In genomic region chr6:149717588-149718458, GRCh38 we compare ENCODE assay signal across 1 cellular context.
TF ChIP-seq lines count a peak whose summit lies in the region.

TSS of gene LATS1 (minus strand) at chr6:149718101. CDS start at chr6:149702126, 15,975 bp downstream.

TF ChIP-seq in HEK293, 187 proteins besides CTCF, POLR2A, EP300 and RAD21 (continued from another document and continues in another):
- TF ChIP-seq, protein P1, sequence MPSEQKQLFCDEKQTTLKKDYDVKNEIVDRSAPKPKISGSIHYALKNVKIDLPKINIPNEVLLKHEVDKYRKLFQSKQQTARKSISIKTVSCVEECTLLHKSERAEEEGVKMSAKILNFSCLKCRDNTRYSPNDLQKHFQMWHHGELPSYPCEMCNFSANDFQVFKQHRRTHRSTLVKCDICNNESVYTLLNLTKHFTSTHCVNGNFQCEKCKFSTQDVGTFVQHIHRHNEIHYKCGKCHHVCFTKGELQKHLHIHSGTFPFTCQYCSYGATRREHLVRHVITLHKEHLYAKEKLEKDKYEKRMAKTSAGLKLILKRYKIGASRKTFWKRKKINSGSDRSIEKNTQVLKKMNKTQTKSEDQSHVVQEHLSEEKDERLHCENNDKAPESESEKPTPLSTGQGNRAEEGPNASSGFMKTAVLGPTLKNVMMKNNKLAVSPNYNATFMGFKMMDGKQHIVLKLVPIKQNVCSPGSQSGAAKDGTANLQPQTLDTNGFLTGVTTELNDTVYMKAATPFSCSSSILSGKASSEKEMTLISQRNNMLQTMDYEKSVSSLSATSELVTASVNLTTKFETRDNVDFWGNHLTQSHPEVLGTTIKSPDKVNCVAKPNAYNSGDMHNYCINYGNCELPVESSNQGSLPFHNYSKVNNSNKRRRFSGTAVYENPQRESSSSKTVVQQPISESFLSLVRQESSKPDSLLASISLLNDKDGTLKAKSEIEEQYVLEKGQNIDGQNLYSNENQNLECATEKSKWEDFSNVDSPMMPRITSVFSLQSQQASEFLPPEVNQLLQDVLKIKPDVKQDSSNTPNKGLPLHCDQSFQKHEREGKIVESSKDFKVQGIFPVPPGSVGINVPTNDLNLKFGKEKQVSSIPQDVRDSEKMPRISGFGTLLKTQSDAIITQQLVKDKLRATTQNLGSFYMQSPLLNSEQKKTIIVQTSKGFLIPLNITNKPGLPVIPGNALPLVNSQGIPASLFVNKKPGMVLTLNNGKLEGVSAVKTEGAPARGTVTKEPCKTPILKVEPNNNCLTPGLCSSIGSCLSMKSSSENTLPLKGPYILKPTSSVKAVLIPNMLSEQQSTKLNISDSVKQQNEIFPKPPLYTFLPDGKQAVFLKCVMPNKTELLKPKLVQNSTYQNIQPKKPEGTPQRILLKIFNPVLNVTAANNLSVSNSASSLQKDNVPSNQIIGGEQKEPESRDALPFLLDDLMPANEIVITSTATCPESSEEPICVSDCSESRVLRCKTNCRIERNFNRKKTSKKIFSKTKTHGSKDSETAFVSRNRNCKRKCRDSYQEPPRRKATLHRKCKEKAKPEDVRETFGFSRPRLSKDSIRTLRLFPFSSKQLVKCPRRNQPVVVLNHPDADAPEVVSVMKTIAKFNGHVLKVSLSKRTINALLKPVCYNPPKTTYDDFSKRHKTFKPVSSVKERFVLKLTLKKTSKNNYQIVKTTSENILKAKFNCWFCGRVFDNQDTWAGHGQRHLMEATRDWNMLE (tag by site-specific recombination; conservative IDR thresholded peaks at IDR 0.05; ENCODE audit: low read depth) = 0 out of 2 replicates have a peak, but pooled peaks have one; percentile 36
- TF ChIP-seq ZNF530 (tag by site-specific recombination; IDR thresholded peaks at IDR 0.05; ENCODE audit: low read depth) (no peak), REST (tag by site-specific recombination; IDR thresholded peaks at IDR 0.05) (peak; percentile 96), SCRT2 (tag by site-specific recombination; IDR thresholded peaks at IDR 0.05) (0 out of 2 replicates have a peak, but pooled peaks have one; percentile 14), YY1 (tag by site-specific recombination; IDR thresholded peaks at IDR 0.05) (peak; percentile 96), ZBTB48 (tag by site-specific recombination; IDR thresholded peaks at IDR 0.05) (peak; percentile 81), ZNF354C (tag by site-specific recombination; IDR thresholded peaks at IDR 0.05; ENCODE audit: borderline replicate concordance, low read depth) (no peak), FEZF1 (tag by site-specific recombination; IDR thresholded peaks at IDR 0.05) (peak; percentile 56), ZSCAN30 (tag by site-specific recombination; IDR thresholded peaks at IDR 0.05) (peak; percentile 88), ZNF16 (tag by site-specific recombination; IDR thresholded peaks at IDR 0.05; ENCODE audit: low read depth) (no peak), ZNF416 (tag by site-specific recombination; IDR thresholded peaks at IDR 0.05) (no peak), BCL11A (tag by site-specific recombination; IDR thresholded peaks at IDR 0.05; ENCODE audit: low read depth) (no peak; the same call in 1 of the 2 replicates), KLF7 (tag by site-specific recombination; IDR thresholded peaks at IDR 0.05; ENCODE audit: borderline replicate concordance) (peak; percentile 96), ZNF843 (tag by site-specific recombination; IDR thresholded peaks at IDR 0.05) (peak; percentile 55), ZNF777 (tag by site-specific recombination; IDR thresholded peaks at IDR 0.05; ENCODE audit: borderline replicate concordance) (no peak), ZNF610 (tag by site-specific recombination; IDR thresholded peaks at IDR 0.05; ENCODE audit: borderline replicate concordance) (peak; percentile 43), ZNF654 (tag by site-specific recombination; IDR thresholded peaks at IDR 0.05; ENCODE audit: low read depth) (no peak), ZNF544 (tag by site-specific recombination; IDR thresholded peaks at IDR 0.05) (no peak), SP2 (tag by site-specific recombination; IDR thresholded peaks at IDR 0.05) (peak; percentile 68), ZNF394 (tag by site-specific recombination; IDR thresholded peaks at IDR 0.05; ENCODE audit: borderline replicate concordance) (peak; percentile 81; the same call in 1 of the 2 replicates), ZEB2 (tag by site-specific recombination; IDR thresholded peaks at IDR 0.05) (peak; percentile 89), ZNF114 (tag by site-specific recombination; IDR thresholded peaks at IDR 0.05) (no peak), TSHZ1 (tag by site-specific recombination; IDR thresholded peaks at IDR 0.05; ENCODE audit: borderline replicate concordance) (no peak; the same call in 1 of the 2 replicates), ZNF785 (tag by site-specific recombination; IDR thresholded peaks at IDR 0.05) (peak; percentile 73; the same call in 1 of the 2 replicates), ZNF169 (tag by site-specific recombination; IDR thresholded peaks at IDR 0.05) (no peak), ZSCAN5A (tag by site-specific recombination; IDR thresholded peaks at IDR 0.05) (0 out of 2 replicates have a peak, but pooled peaks have one; percentile 39), KLF1 (tag by site-specific recombination; IDR thresholded peaks at IDR 0.05) (peak; percentile 99), ZNF121 (tag by site-specific recombination; IDR thresholded peaks at IDR 0.05) (peak; percentile 74; the same call in 1 of the 2 replicates), ZBTB17 (tag by site-specific recombination; IDR thresholded peaks at IDR 0.05) (peak; percentile 97), ZNF423 (tag by site-specific recombination; IDR thresholded peaks at IDR 0.05) (0 out of 2 replicates have a peak, but pooled peaks have one; percentile 10), ZXDB (tag by site-specific recombination; IDR thresholded peaks at IDR 0.05) (peak; percentile 86), KLF8 (tag by site-specific recombination; IDR thresholded peaks at IDR 0.05) (peak; percentile 94; the same call in 1 of the 2 replicates), ZNF335 (tag by site-specific recombination; conservative IDR thresholded peaks at IDR 0.05) (peak; percentile 79), ZNF629 (tag by site-specific recombination; IDR thresholded peaks at IDR 0.05) (peak; percentile 61)
- TF ChIP-seq, protein P2, sequence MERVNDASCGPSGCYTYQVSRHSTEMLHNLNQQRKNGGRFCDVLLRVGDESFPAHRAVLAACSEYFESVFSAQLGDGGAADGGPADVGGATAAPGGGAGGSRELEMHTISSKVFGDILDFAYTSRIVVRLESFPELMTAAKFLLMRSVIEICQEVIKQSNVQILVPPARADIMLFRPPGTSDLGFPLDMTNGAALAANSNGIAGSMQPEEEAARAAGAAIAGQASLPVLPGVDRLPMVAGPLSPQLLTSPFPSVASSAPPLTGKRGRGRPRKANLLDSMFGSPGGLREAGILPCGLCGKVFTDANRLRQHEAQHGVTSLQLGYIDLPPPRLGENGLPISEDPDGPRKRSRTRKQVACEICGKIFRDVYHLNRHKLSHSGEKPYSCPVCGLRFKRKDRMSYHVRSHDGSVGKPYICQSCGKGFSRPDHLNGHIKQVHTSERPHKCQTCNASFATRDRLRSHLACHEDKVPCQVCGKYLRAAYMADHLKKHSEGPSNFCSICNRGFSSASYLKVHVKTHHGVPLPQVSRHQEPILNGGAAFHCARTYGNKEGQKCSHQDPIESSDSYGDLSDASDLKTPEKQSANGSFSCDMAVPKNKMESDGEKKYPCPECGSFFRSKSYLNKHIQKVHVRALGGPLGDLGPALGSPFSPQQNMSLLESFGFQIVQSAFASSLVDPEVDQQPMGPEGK (tag by site-specific recombination; IDR thresholded peaks at IDR 0.05) = peak; percentile 97
- TF ChIP-seq, protein P3, sequence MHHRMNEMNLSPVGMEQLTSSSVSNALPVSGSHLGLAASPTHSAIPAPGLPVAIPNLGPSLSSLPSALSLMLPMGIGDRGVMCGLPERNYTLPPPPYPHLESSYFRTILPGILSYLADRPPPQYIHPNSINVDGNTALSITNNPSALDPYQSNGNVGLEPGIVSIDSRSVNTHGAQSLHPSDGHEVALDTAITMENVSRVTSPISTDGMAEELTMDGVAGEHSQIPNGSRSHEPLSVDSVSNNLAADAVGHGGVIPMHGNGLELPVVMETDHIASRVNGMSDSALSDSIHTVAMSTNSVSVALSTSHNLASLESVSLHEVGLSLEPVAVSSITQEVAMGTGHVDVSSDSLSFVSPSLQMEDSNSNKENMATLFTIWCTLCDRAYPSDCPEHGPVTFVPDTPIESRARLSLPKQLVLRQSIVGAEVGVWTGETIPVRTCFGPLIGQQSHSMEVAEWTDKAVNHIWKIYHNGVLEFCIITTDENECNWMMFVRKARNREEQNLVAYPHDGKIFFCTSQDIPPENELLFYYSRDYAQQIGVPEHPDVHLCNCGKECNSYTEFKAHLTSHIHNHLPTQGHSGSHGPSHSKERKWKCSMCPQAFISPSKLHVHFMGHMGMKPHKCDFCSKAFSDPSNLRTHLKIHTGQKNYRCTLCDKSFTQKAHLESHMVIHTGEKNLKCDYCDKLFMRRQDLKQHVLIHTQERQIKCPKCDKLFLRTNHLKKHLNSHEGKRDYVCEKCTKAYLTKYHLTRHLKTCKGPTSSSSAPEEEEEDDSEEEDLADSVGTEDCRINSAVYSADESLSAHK (tag by site-specific recombination; IDR thresholded peaks at IDR 0.05) = no peak; the same call in 1 of the 2 replicates
- TF ChIP-seq, protein P4, sequence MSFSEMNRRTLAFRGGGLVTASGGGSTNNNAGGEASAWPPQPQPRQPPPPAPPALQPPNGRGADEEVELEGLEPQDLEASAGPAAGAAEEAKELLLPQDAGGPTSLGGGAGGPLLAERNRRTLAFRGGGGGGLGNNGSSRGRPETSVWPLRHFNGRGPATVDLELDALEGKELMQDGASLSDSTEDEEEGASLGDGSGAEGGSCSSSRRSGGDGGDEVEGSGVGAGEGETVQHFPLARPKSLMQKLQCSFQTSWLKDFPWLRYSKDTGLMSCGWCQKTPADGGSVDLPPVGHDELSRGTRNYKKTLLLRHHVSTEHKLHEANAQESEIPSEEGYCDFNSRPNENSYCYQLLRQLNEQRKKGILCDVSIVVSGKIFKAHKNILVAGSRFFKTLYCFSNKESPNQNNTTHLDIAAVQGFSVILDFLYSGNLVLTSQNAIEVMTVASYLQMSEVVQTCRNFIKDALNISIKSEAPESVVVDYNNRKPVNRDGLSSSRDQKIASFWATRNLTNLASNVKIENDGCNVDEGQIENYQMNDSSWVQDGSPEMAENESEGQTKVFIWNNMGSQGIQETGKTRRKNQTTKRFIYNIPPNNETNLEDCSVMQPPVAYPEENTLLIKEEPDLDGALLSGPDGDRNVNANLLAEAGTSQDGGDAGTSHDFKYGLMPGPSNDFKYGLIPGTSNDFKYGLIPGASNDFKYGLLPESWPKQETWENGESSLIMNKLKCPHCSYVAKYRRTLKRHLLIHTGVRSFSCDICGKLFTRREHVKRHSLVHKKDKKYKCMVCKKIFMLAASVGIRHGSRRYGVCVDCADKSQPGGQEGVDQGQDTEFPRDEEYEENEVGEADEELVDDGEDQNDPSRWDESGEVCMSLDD (tag by site-specific recombination; IDR thresholded peaks at IDR 0.05) = peak; percentile 71
